Comparison of ENCODE assay signal across 1 cellular context in genomic region chr3:67418539-67419529, GRCh38.
TF ChIP-seq lines count a peak whose summit lies in the region.

No MANE protein-coding gene starts in this region.

TF ChIP-seq in IMR-90, 13 proteins besides CTCF, POLR2A, EP300 and RAD21 (continued from another document):
- no peak for TF ChIP-seq CHD1 (IDR thresholded peaks at IDR 0.05; ENCODE audit: low read depth, low read length)
- TF ChIP-seq SMC3 (IDR thresholded peaks at IDR 0.05; ENCODE audit: low read depth, low read length), result no peak
- TF ChIP-seq USF2 (IDR thresholded peaks at IDR 0.05; ENCODE audit: low read depth, low read length), result no peak
- TF ChIP-seq MAFK (IDR thresholded peaks at IDR 0.05; ENCODE audit: low read depth, low read length), result no peak
- no peak for TF ChIP-seq BHLHE40 (IDR thresholded peaks at IDR 0.05; ENCODE audit: low read depth, low read length)
- no peak for TF ChIP-seq CEBPB (IDR thresholded peaks at IDR 0.05; ENCODE audit: low read depth, low read length)
- no peak for TF ChIP-seq MAZ (IDR thresholded peaks at IDR 0.05; ENCODE audit: borderline replicate concordance, low read depth, low read length)
- TF ChIP-seq ELK1 (IDR thresholded peaks at IDR 0.05; ENCODE audit: borderline replicate concordance, low read depth, low read length), result no peak
- no peak for TF ChIP-seq NFE2L2 (IDR thresholded peaks at IDR 0.05; ENCODE audit: low read depth, low read length)
- TF ChIP-seq MXI1 (IDR thresholded peaks at IDR 0.05; ENCODE audit: borderline replicate concordance, low read depth, low read length), result no peak
- no peak for TF ChIP-seq RCOR1 (IDR thresholded peaks at IDR 0.05; ENCODE audit: insufficient replicate concordance, low read length)
